22 cellular contexts compared by ENCODE assay signal in the genomic region with DNA sequence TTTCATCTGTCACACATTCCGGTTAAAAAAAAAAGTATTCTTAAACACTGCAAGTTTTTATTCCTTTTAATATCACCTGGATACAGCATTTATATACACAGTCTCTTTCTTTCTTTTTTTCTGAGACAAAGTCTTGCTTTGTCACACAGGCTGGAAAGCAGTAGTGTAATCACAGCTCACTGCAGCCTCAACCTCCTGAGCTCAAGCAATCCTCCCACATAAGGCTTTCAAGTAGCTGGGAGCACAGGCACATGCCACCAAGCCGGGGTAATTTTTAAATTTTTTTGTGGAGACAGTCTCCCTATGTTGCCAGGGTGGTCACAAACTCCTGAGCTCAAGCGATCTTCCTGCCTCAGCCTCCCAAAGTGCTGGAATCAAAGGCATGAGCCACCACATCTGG. TPM values are rescaled to one million over a fixed set of nuclear protein-coding genes. Genes with fewer than 3 reads are reported as not detected.
"Had no signal": no experiment of that assay in that cellular context is flagged by ENCODE, and none has a peak within 500 bp of the region (broad histone marks: within the 10 kb centered on the region; RNA-seq: fewer than 3 reads in every experiment).

No MANE protein-coding gene starts in this region.

- H3K27ac Mint-ChIP-seq: dendritic cell treated with granulocyte-macrophage colony-stimulating factor and Interleukin-4, amounts not matched to agents 40 ng/mL and 50 ng/mL, for 4 days; effector memory CD8-positive, alpha-beta T cell had no signal

- ATAC-seq: effector memory CD8-positive, alpha-beta T cell; esophagus mucosa; foreskin keratinocyte; gastrocnemius medialis; gastroesophageal sphincter; heart left ventricle; heart right ventricle had no signal

- H3K9me3 ChIP-seq: colonic mucosa, esophagus muscularis mucosa, esophagus squamous epithelium, gastrocnemius medialis, gastroesophageal sphincter, heart left ventricle, heart right ventricle had no signal

- DNase-seq: colonic mucosa; cortex of kidney; dermis blood vessel endothelial cell; dorsolateral prefrontal cortex; effector CD4-positive, alpha-beta T cell; effector CD8-positive, alpha-beta T cell; effector memory CD4-positive, alpha-beta T cell; effector memory CD8-positive, alpha-beta T cell; endodermal cell; erythroblast; esophagus squamous epithelium; foreskin fibroblast; foreskin keratinocyte; foreskin melanocyte; gastrocnemius medialis; glutamatergic neuron; heart left ventricle; heart right ventricle had no signal

- H3K27me3 Mint-ChIP-seq: dendritic cell treated with granulocyte-macrophage colony-stimulating factor and Interleukin-4, amounts not matched to agents 40 ng/mL and 50 ng/mL, for 4 days; effector memory CD8-positive, alpha-beta T cell had no signal

- H3K4me3 Mint-ChIP-seq: dendritic cell treated with granulocyte-macrophage colony-stimulating factor and Interleukin-4, amounts not matched to agents 40 ng/mL and 50 ng/mL, for 4 days; effector memory CD8-positive, alpha-beta T cell; endodermal cell had no signal

- H3K4me1 Mint-ChIP-seq: endodermal cell had no signal

RNA-seq across cellular contexts. Expression of a gene that starts 53.6 kb away (rescaled TPM):
- total RNA-seq: colonic mucosa had no signal
